Comparison of ENCODE assay signal across 10 cellular contexts in genomic region chr1:16446116-16446515, GRCh38. TPM values are rescaled to one million over a fixed set of nuclear protein-coding genes. Genes with fewer than 3 reads are reported as not detected.
"Had no signal": no experiment of that assay in that cellular context is flagged by ENCODE, and none has a peak within 500 bp of the region (broad histone marks: within the 10 kb centered on the region; RNA-seq: fewer than 3 reads in every experiment).

No MANE protein-coding gene starts in this region.

- H3K27me3 Mint-ChIP-seq: IgD-negative memory B cell had no signal

- ATAC-seq: GM23338, HepG2 had no signal

- DNase-seq: H9, HCEC 1CT, HFFc6 had no signal

- H3K4me3 Mint-ChIP-seq: GM23338, H9, HFFc6, IgD-negative memory B cell had no signal

- H3K4me2 ChIP-seq: GM23338 had no signal

- H2AFZ ChIP-seq: GM23338 had no signal

- H3K27ac ChIP-seq: HL-60 had no signal

- H3K27ac Mint-ChIP-seq: GM23338, H9, HFFc6, IgD-negative memory B cell had no signal

- H3K9me3 Mint-ChIP-seq: GM23338, H9, HFFc6, IgD-negative memory B cell had no signal

- H3K4me3 ChIP-seq: GM23338 had no signal

- FAIRE-seq: H1, H54, HepG2 had no signal

RNA-seq across cellular contexts. Expression of gene SPATA21, which starts 8.9 kb away (rescaled TPM):
- total RNA-seq: H1, H9, HT1080 had no signal
- polyA plus RNA-seq: GM23338, H1, IgD-negative memory B cell had no signal
